Comparison of ENCODE assay signal across 8 cellular contexts in genomic region chr1:28246427-28246832, GRCh38. TPM values are rescaled to one million over a fixed set of nuclear protein-coding genes. Genes with fewer than 3 reads are reported as not detected.
DNase-seq lines count a peak whose midpoint lies in the region; ATAC-seq and TF ChIP-seq lines count a peak whose summit lies in the region.

No MANE protein-coding gene starts in this region.

- peak overlapping the region; percentile 51 for H3K4me3 ChIP-seq in HFF-Myc (replicated peaks; ENCODE audit: low read depth, low read length)
- peak overlapping the region; percentile 58 to 66 for H3K4me3 ChIP-seq in gastroesophageal sphincter
- H3K4me3 ChIP-seq in skeletal muscle satellite cell (ENCODE audit: low read length) = peak overlapping the region; percentile 66

- H3K4me2 ChIP-seq in skeletal muscle satellite cell (ENCODE audit: low read length) = peak overlapping the region; percentile 66

- DNase-seq in DMS153 (lab: John Stamatoyannopoulos, UW) = peak; percentile 21
- no peak for DNase-seq in HFF-Myc (ENCODE audit: extremely low read depth, low read depth)
- DNase-seq in T-helper 22 cell (ENCODE audit: low read depth) = peak; percentile 34
- DNase-seq in dedifferentiated amniotic fluid mesenchymal stem cell (ENCODE audit: extremely low spot score) = no peak
- DNase-seq in kidney glomerular epithelial cell (lab: John Stamatoyannopoulos, UW) = no peak
- no peak for DNase-seq in NCI-H2081 treated with DMSO at 0.1 percent for 48 hours (lab: John Stamatoyannopoulos, UW)

- no peaks in the 10 kb centered on the region for H3K36me3 ChIP-seq in gastroesophageal sphincter
- H3K36me3 ChIP-seq in skeletal muscle satellite cell (ENCODE audit: insufficient read depth, low read length) = no peaks in the 10 kb centered on the region

- no peak for ATAC-seq in gastroesophageal sphincter

- WGBS in gastroesophageal sphincter (ENCODE audit: low coverage in 1 of 2), 2 donors = 12 to 13% methylated on average over 6 to 11 of the region's 11 CpGs

- no peak for TF ChIP-seq POLR2A in gastroesophageal sphincter (IDR thresholded peaks at IDR 0.05)

- H3K27me3 ChIP-seq in gastroesophageal sphincter (no peaks in the 10 kb centered on the region), skeletal muscle satellite cell (ENCODE audit: control insufficient read depth, insufficient read depth, low read length) (no peaks in the 10 kb centered on the region)

- peaks cover 4 to 34% (median 15%) of the 10 kb centered on the region in 3 donors for H3K4me1 ChIP-seq in gastroesophageal sphincter
- H3K4me1 ChIP-seq in skeletal muscle satellite cell (ENCODE audit: control insufficient read depth, insufficient read depth, low read length) = peaks cover 33% of the 10 kb centered on the region

- peak overlapping the region; percentile 55 to 87 (median 84) for H3K27ac ChIP-seq in gastroesophageal sphincter

- TF ChIP-seq CTCF in HFF-Myc (IDR thresholded peaks at IDR 0.05; ENCODE audit: low read depth, low read length, missing control alignments) (no peak), gastroesophageal sphincter (IDR thresholded peaks at IDR 0.05) (no peak)

- H3K9me3 ChIP-seq in gastroesophageal sphincter (no peaks in the 10 kb centered on the region), skeletal muscle satellite cell (replicated peaks; ENCODE audit: low read length) (no peaks in the 10 kb centered on the region)

- TF ChIP-seq EP300 in gastroesophageal sphincter (IDR thresholded peaks at IDR 0.05) = no peak

- peak overlapping the region; percentile 74 for H3K9ac ChIP-seq in skeletal muscle satellite cell (ENCODE audit: low read depth, low read length)

RNA-seq across cellular contexts. Expression of gene ATP5IF1, which starts 10.5 kb away (rescaled TPM):
- total RNA-seq in gastroesophageal sphincter = 100 to 1,000 TPM; 125 to 266 (median 157) TPM
- total RNA-seq in skeletal muscle satellite cell (2012; rRNA removed) = 71.9 and 108 TPM in 2 replicates

RNA-seq across cellular contexts. Expression of gene SESN2, which starts 12.9 kb away (rescaled TPM):
- 1 to 10 TPM; 7.7 to 10.0 (median 8.3) TPM for total RNA-seq in gastroesophageal sphincter
- 26.0 and 33.7 TPM in 2 replicates for total RNA-seq in skeletal muscle satellite cell (2012; rRNA removed)

RNA-seq across cellular contexts. Expression of gene DNAJC8, which starts 13.6 kb away (rescaled TPM):
- total RNA-seq in gastroesophageal sphincter = 10 to 100 TPM; 68.4 to 90.3 (median 80.5) TPM
- total RNA-seq in skeletal muscle satellite cell (2012; rRNA removed) = 60.9 and 61.9 TPM in 2 replicates

Comparison
In these comparisons a context has a peak if more than half of its experiments do, and no peak if none do; other contexts are left out.
1. DNase-seq: peak in DMS153 (single experiment) and T-helper 22 cell (single experiment); none in HFF-Myc (single experiment), dedifferentiated amniotic fluid mesenchymal stem cell (single experiment), kidney glomerular epithelial cell (single experiment) and NCI-H2081 treated with DMSO at 0.1 percent for 48 hours (single experiment).
2. Peak in every context shown above with its lines, with median percentiles within 50 percentile points of each other: H3K4me3 ChIP-seq.